ENCODE assay signal across 9 cellular contexts in genomic region chr5:36090033-36090432, GRCh38. TPM values are rescaled to one million over a fixed set of nuclear protein-coding genes. Genes with fewer than 3 reads are reported as not detected.
A peak's percentile ranks its signal among the peaks of the same experiment; 100 is the strongest.
DNase-seq lines count a peak whose midpoint lies in the region; ATAC-seq, FAIRE-seq and TF ChIP-seq lines count a peak whose summit lies in the region.
"Had no signal": no experiment of that assay in that cellular context is flagged by ENCODE, and none has a peak within 500 bp of the region (broad histone marks: within the 10 kb centered on the region; RNA-seq: fewer than 3 reads in every experiment).

No MANE protein-coding gene starts in this region.

- H3K27me3 Mint-ChIP-seq in stimulated activated naive CD8-positive, alpha-beta T cell treated with anti-CD3 and anti-CD28 coated beads, Interleukin-15, amount 100 ng/mL, for 72 hours = peaks cover 22% of the 10 kb centered on the region

- DNase-seq in stimulated activated naive CD8-positive, alpha-beta T cell treated with anti-CD3 and anti-CD28 coated beads, Interleukin-15, amount 100 ng/mL, for 72 hours = no peak
- DNase-seq in stimulated activated naive CD8-positive, alpha-beta T cell treated with anti-CD3 and anti-CD28 coated beads, Interleukin-15, Interleukin-2, amounts not matched to agents 100 U/mL and 50 U/mL, for 24 hours = no peak
- peak; percentile 68 for DNase-seq in NCI-H524 treated with DMSO at 0.1 percent for 48 hours (lab: John Stamatoyannopoulos, UW)
- peak; percentile 62 for DNase-seq in epithelial cell of esophagus (ENCODE audit: low read depth)
- no peak for DNase-seq in ureter (ENCODE audit: low spot score)
- no peak for DNase-seq in DMS79 (lab: John Stamatoyannopoulos, UW)
- DNase-seq in GM19239 (ENCODE audit: insufficient read length, low spot score) = no peak

- TF ChIP-seq CTCF in epithelial cell of esophagus (IDR thresholded peaks at IDR 0.05; ENCODE audit: insufficient read depth, low read depth, low read length, missing control alignments) = peak; percentile 55

- FAIRE-seq in GM19239 (lab: Jason Lieb, UNC) = no peak

- H3K4me3 ChIP-seq in epithelial cell of esophagus (ENCODE audit: low read length) = no peak overlapping the region

- no peaks in the 10 kb centered on the region for H3K4me1 Mint-ChIP-seq in stimulated activated naive CD8-positive, alpha-beta T cell treated with anti-CD3 and anti-CD28 coated beads, Interleukin-15, amount 100 ng/mL, for 72 hours

- H3K27ac Mint-ChIP-seq in stimulated activated naive CD8-positive, alpha-beta T cell treated with anti-CD3 and anti-CD28 coated beads, Interleukin-15, amount 100 ng/mL, for 72 hours = no peak overlapping the region

- peaks cover 6 to 7% of the 10 kb centered on the region in 2 donors for H3K9me3 Mint-ChIP-seq in stimulated activated naive CD8-positive, alpha-beta T cell treated with anti-CD3 and anti-CD28 coated beads, Interleukin-15, amount 100 ng/mL, for 72 hours

- H3K4me3 Mint-ChIP-seq in stimulated activated naive CD8-positive, alpha-beta T cell treated with anti-CD3 and anti-CD28 coated beads, Interleukin-15, amount 100 ng/mL, for 72 hours = no peak overlapping the region

- ATAC-seq in stimulated activated naive CD8-positive, alpha-beta T cell treated with anti-CD3 and anti-CD28 coated beads, Interleukin-15, amount 100 ng/mL, for 72 hours = peak; percentile 58
- no peak for ATAC-seq in stimulated activated naive CD8-positive, alpha-beta T cell treated with anti-CD3 and anti-CD28 coated beads, Interleukin-15, Interleukin-2, amounts not matched to agents 100 U/mL and 50 U/mL, for 24 hours
- peak; percentile 86 for ATAC-seq in HG02870 (IDR thresholded peaks at IDR 0.05; ENCODE audit: unreplicated experiment)

RNA-seq across cellular contexts. Expression of gene UGT3A2, which starts 23.4 kb away (rescaled TPM):
- 0.44 TPM for total RNA-seq in ureter
- total RNA-seq: glomerular endothelial cell had no signal

Comparison
In these comparisons a context has a peak if more than half of its experiments do, and no peak if none do; other contexts are left out.
1. DNase-seq: peak in NCI-H524 treated with DMSO at 0.1 percent for 48 hours (single experiment) and epithelial cell of esophagus (single experiment); none in stimulated activated naive CD8-positive, alpha-beta T cell treated with anti-CD3 and anti-CD28 coated beads, Interleukin-15, amount 100 ng/mL, for 72 hours (0 of 2), stimulated activated naive CD8-positive, alpha-beta T cell treated with anti-CD3 and anti-CD28 coated beads, Interleukin-15, Interleukin-2, amounts not matched to agents 100 U/mL and 50 U/mL, for 24 hours (single experiment), ureter (single experiment), DMS79 (single experiment) and GM19239 (single experiment).